Comparison of ENCODE assay signal across 14 cellular contexts in the genomic region with DNA sequence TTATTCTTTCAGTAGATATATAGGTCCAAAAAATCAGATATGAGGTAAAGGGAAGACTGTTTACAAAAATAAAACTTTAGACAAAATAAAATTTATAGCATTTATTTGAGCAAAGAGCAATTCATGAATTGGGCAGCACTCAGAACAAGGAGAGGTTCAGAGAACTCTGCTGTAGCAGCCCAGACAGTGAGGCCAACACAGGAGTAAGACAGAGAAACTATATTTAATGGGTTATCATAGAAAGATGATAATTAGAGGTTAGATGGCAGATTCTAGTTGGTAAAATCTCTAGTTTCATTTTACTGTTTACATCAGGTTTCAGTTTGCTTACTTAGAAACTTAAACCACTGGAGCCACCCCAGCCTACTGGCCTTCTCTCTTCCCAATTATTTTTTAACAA. TPM values are rescaled to one million over a fixed set of nuclear protein-coding genes. Genes with fewer than 3 reads are reported as not detected.
DNase-seq lines count a peak whose midpoint lies in the region; ATAC-seq and TF ChIP-seq lines count a peak whose summit lies in the region.
"Had no signal": no experiment of that assay in that cellular context is flagged by ENCODE, and none has a peak within 500 bp of the region (broad histone marks: within the 10 kb centered on the region; RNA-seq: fewer than 3 reads in every experiment).

No MANE protein-coding gene starts in this region.

- no peak overlapping the region for H3K9ac ChIP-seq in MM.1S (ENCODE audit: low read length)
- H3K9ac ChIP-seq: GM23248 had no signal

- H3K27me3 ChIP-seq in MM.1S (replicated peaks; ENCODE audit: insufficient read depth, low read length) = no peaks in the 10 kb centered on the region
- H3K27me3 ChIP-seq: BE2C had no signal

- H3K4me1 Mint-ChIP-seq in stimulated activated naive CD8-positive, alpha-beta T cell treated with anti-CD3 and anti-CD28 coated beads, Interleukin-15, Interleukin-2, amounts not matched to agents 100 ng/mL and 50 ng/mL, for 24 hours (ENCODE audit: low read depth) = no peaks in the 10 kb centered on the region
- peaks cover 8% of the 10 kb centered on the region for H3K4me1 Mint-ChIP-seq in stimulated activated memory B cell treated with anti-CD40 and anti-IgM and Interleukin-4, amounts not matched to agents 10 μg/mL and 1 μg/mL and 100 μg/mL, for 72 hours

- no peak overlapping the region for H3K4me3 ChIP-seq in MM.1S (ENCODE audit: low read length)
- H3K4me3 ChIP-seq: GM23248, HAP-1 had no signal

- no peak for DNase-seq in stimulated activated naive CD8-positive, alpha-beta T cell treated with anti-CD3 and anti-CD28 coated beads, Interleukin-15, Interleukin-2, amounts not matched to agents 100 U/mL and 50 U/mL, for 24 hours
- DNase-seq in MM.1S (peak; percentile 29), C1 segment of cervical spinal cord (lab: John Stamatoyannopoulos, UW) (no peak)
- no peak for DNase-seq in activated naive CD4-positive, alpha-beta T cell treated with anti-CD3 and anti-CD28 coated beads, Interleukin-2, amount 50 U/mL, for 72 hours (ENCODE audit: low spot score in 2 of 2)
- DNase-seq: BE2C; Caco-2; CD4-positive, alpha-beta T cell; GM23248 had no signal

- no peaks in the 10 kb centered on the region for H3F3A ChIP-seq in MM.1S (ENCODE audit: insufficient read depth, low read length)

- H3K27ac Mint-ChIP-seq in stimulated activated naive CD8-positive, alpha-beta T cell treated with anti-CD3 and anti-CD28 coated beads, Interleukin-15, Interleukin-2, amounts not matched to agents 100 ng/mL and 50 ng/mL, for 24 hours = peak overlapping the region; percentile 63
- H3K27ac Mint-ChIP-seq in stimulated activated memory B cell treated with anti-CD40 and anti-IgM and Interleukin-4, amounts not matched to agents 10 μg/mL and 1 μg/mL and 100 μg/mL, for 72 hours = peak overlapping the region; percentile 57
- H3K27ac Mint-ChIP-seq in activated naive CD4-positive, alpha-beta T cell treated with anti-CD3 and anti-CD28 coated beads, Interleukin-2, amount 50 U/mL, for 72 hours = no peak overlapping the region
- H3K27ac Mint-ChIP-seq: CD4-positive, alpha-beta T cell had no signal

- H3K4me3 Mint-ChIP-seq in stimulated activated naive CD8-positive, alpha-beta T cell treated with anti-CD3 and anti-CD28 coated beads, Interleukin-15, Interleukin-2, amounts not matched to agents 100 ng/mL and 50 ng/mL, for 24 hours = no peak overlapping the region
- H3K4me3 Mint-ChIP-seq in stimulated activated memory B cell treated with anti-CD40 and anti-IgM and Interleukin-4, amounts not matched to agents 10 μg/mL and 1 μg/mL and 100 μg/mL, for 72 hours = no peak overlapping the region
- H3K4me3 Mint-ChIP-seq: CD4-positive, alpha-beta T cell; IgD-negative memory B cell had no signal

- H3K79me2 ChIP-seq in MM.1S (ENCODE audit: low read length) = no peaks in the 10 kb centered on the region

- H3K36me3 Mint-ChIP-seq in stimulated activated naive CD8-positive, alpha-beta T cell treated with anti-CD3 and anti-CD28 coated beads, Interleukin-15, Interleukin-2, amounts not matched to agents 100 ng/mL and 50 ng/mL, for 24 hours (ENCODE audit: low read depth) = peaks cover 97% of the 10 kb centered on the region
- peaks cover 92% of the 10 kb centered on the region for H3K36me3 Mint-ChIP-seq in stimulated activated memory B cell treated with anti-CD40 and anti-IgM and Interleukin-4, amounts not matched to agents 10 μg/mL and 1 μg/mL and 100 μg/mL, for 72 hours
- H3K36me3 Mint-ChIP-seq in activated naive CD4-positive, alpha-beta T cell treated with anti-CD3 and anti-CD28 coated beads, Interleukin-2, amount 50 U/mL, for 72 hours = peaks cover 61 to 90% of the 10 kb centered on the region in 2 donors

- H3K9me2 ChIP-seq in MM.1S (replicated peaks; ENCODE audit: insufficient read depth, low read length) = no peaks in the 10 kb centered on the region

- no peaks in the 10 kb centered on the region for H3K27me3 Mint-ChIP-seq in stimulated activated naive CD8-positive, alpha-beta T cell treated with anti-CD3 and anti-CD28 coated beads, Interleukin-15, Interleukin-2, amounts not matched to agents 100 ng/mL and 50 ng/mL, for 24 hours
- H3K27me3 Mint-ChIP-seq in stimulated activated memory B cell treated with anti-CD40 and anti-IgM and Interleukin-4, amounts not matched to agents 10 μg/mL and 1 μg/mL and 100 μg/mL, for 72 hours = no peaks in the 10 kb centered on the region
- H3K27me3 Mint-ChIP-seq: CD4-positive, alpha-beta T cell; IgD-negative memory B cell had no signal

- no peak overlapping the region for H2AFZ ChIP-seq in MM.1S (ENCODE audit: low read length)
- H2AFZ ChIP-seq: GM23248 had no signal

- no peak for TF ChIP-seq CTCF in MM.1S (IDR thresholded peaks at IDR 0.05; ENCODE audit: low read length)

- no peaks in the 10 kb centered on the region for H3K9me3 ChIP-seq in MM.1S (replicated peaks; ENCODE audit: insufficient read depth, low read length)
- H3K9me3 ChIP-seq: BE2C, Caco-2, HAP-1 had no signal

- no peak overlapping the region for H3K4me2 ChIP-seq in MM.1S (ENCODE audit: low read depth, low read length)

- no peak overlapping the region for H3K27ac ChIP-seq in MM.1S (ENCODE audit: low read length)
- H3K27ac ChIP-seq: C4-2B, GM23248 had no signal

- H4K20me1 ChIP-seq in MM.1S (ENCODE audit: insufficient read depth, low read length) = no peaks in the 10 kb centered on the region

- H3K4me1 ChIP-seq in MM.1S (ENCODE audit: low read length) = peaks cover 9% of the 10 kb centered on the region; the same call in 1 of the 2 replicates
- H3K4me1 ChIP-seq: BE2C, Caco-2, HAP-1 had no signal

- no peak for ATAC-seq in stimulated activated naive CD8-positive, alpha-beta T cell treated with anti-CD3 and anti-CD28 coated beads, Interleukin-15, Interleukin-2, amounts not matched to agents 100 U/mL and 50 U/mL, for 24 hours
- ATAC-seq in stimulated activated memory B cell treated with anti-CD40 and anti-IgM and Interleukin-4, amounts not matched to agents 10 μg/mL and 1 μg/mL and 100 μg/mL, for 72 hours = no peak
- ATAC-seq in activated naive CD4-positive, alpha-beta T cell treated with anti-CD3 and anti-CD28 coated beads, Interleukin-2, amount 50 U/mL, for 72 hours = no peak
- ATAC-seq: HepG2 had no signal

- H3K9me3 Mint-ChIP-seq in stimulated activated naive CD8-positive, alpha-beta T cell treated with anti-CD3 and anti-CD28 coated beads, Interleukin-15, Interleukin-2, amounts not matched to agents 100 ng/mL and 50 ng/mL, for 24 hours = peaks cover 30% of the 10 kb centered on the region
- no peaks in the 10 kb centered on the region for H3K9me3 Mint-ChIP-seq in stimulated activated memory B cell treated with anti-CD40 and anti-IgM and Interleukin-4, amounts not matched to agents 10 μg/mL and 1 μg/mL and 100 μg/mL, for 72 hours
- peaks cover 4 to 25% of the 10 kb centered on the region in 2 donors for H3K9me3 Mint-ChIP-seq in activated naive CD4-positive, alpha-beta T cell treated with anti-CD3 and anti-CD28 coated beads, Interleukin-2, amount 50 U/mL, for 72 hours

- no peaks in the 10 kb centered on the region for H3K36me3 ChIP-seq in MM.1S (replicated peaks; ENCODE audit: insufficient read depth, low read length)
- H3K36me3 ChIP-seq: BE2C, HAP-1 had no signal

RNA-seq across cellular contexts. Expression of a gene that starts 30.1 kb away (rescaled TPM):
- 10 to 100 TPM; 52.8 to 71.2 TPM for total RNA-seq in activated naive CD4-positive, alpha-beta T cell treated with anti-CD3 and anti-CD28 coated beads, Interleukin-2, amount 50 U/mL, for 72 hours
- total RNA-seq: Caco-2 had no signal

Comparison
In these comparisons a context has a peak if more than half of its experiments do, and no peak if none do; other contexts are left out.
1. H3K27ac Mint-ChIP-seq: peak in stimulated activated naive CD8-positive, alpha-beta T cell treated with anti-CD3 and anti-CD28 coated beads, Interleukin-15, Interleukin-2, amounts not matched to agents 100 ng/mL and 50 ng/mL, for 24 hours (single experiment) and stimulated activated memory B cell treated with anti-CD40 and anti-IgM and Interleukin-4, amounts not matched to agents 10 μg/mL and 1 μg/mL and 100 μg/mL, for 72 hours (single experiment); none in activated naive CD4-positive, alpha-beta T cell treated with anti-CD3 and anti-CD28 coated beads, Interleukin-2, amount 50 U/mL, for 72 hours (0 of 2).